Comparison of ENCODE assay signal across 2 cellular contexts in genomic region chr1:178262101-178262500, GRCh38.
TF ChIP-seq lines count a peak whose summit lies in the region.

No MANE protein-coding gene starts in this region.

TF ChIP-seq in IMR-90, 13 proteins besides CTCF, POLR2A, EP300 and RAD21 (continued from another document):
- TF ChIP-seq USF2 (IDR thresholded peaks at IDR 0.05; ENCODE audit: low read depth, low read length) (no peak), MAFK (IDR thresholded peaks at IDR 0.05; ENCODE audit: low read depth, low read length) (no peak), MAZ (IDR thresholded peaks at IDR 0.05; ENCODE audit: borderline replicate concordance, low read depth, low read length) (no peak), FOS (IDR thresholded peaks at IDR 0.05; ENCODE audit: low read depth, low read length) (no peak), NFE2L2 (IDR thresholded peaks at IDR 0.05; ENCODE audit: low read depth, low read length) (no peak), RFX5 (IDR thresholded peaks at IDR 0.05; ENCODE audit: low read depth, low read length) (no peak)

TF ChIP-seq in K562, 482 proteins besides CTCF, POLR2A, EP300 and RAD21 (continued from another document):
- TF ChIP-seq ZBTB2 (IDR thresholded peaks at IDR 0.05) (no peak), MCM3 (IDR thresholded peaks at IDR 0.05) (no peak)
TF ChIP-seq in K562: peak in this region for 1.
